ENCODE assay signal across 1 cellular context in genomic region chr5:179963375-179963774, GRCh38.
TF ChIP-seq lines count a peak whose summit lies in the region.

No MANE protein-coding gene starts in this region.

TF ChIP-seq in HepG2, 621 proteins besides CTCF, POLR2A, EP300 and RAD21 (continued from another document):
- TF ChIP-seq, protein P1, sequence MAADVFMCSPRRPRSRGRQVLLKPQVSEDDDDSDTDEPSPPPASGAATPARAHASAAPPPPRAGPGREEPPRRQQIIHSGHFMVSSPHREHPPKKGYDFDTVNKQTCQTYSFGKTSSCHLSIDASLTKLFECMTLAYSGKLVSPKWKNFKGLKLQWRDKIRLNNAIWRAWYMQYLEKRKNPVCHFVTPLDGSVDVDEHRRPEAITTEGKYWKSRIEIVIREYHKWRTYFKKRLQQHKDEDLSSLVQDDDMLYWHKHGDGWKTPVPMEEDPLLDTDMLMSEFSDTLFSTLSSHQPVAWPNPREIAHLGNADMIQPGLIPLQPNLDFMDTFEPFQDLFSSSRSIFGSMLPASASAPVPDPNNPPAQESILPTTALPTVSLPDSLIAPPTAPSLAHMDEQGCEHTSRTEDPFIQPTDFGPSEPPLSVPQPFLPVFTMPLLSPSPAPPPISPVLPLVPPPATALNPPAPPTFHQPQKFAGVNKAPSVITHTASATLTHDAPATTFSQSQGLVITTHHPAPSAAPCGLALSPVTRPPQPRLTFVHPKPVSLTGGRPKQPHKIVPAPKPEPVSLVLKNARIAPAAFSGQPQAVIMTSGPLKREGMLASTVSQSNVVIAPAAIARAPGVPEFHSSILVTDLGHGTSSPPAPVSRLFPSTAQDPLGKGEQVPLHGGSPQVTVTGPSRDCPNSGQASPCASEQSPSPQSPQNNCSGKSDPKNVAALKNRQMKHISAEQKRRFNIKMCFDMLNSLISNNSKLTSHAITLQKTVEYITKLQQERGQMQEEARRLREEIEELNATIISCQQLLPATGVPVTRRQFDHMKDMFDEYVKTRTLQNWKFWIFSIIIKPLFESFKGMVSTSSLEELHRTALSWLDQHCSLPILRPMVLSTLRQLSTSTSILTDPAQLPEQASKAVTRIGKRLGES (CRISPR knock-in tag; IDR thresholded peaks at IDR 0.05; ENCODE audit: borderline replicate concordance) = no peak
- no peak for TF ChIP-seq BCLAF1 (IDR thresholded peaks at IDR 0.05)
TF ChIP-seq in HepG2: peak in this region for 0.
